In genomic region chr12:52395761-52396434, GRCh38 we compare ENCODE assay signal across 1 cellular context.
TF ChIP-seq lines count a peak whose summit lies in the region.

No MANE protein-coding gene starts in this region.

TF ChIP-seq in GM23338, 12 proteins besides CTCF, POLR2A, EP300 and RAD21:
- peak; percentile 45; the same call in 1 of the 2 replicates for TF ChIP-seq CREB1 (CRISPR knock-in tag; IDR thresholded peaks at IDR 0.05; ENCODE audit: low read depth)
- peak; percentile 77; the same call in 1 of the 2 replicates for TF ChIP-seq ZNF462 (CRISPR knock-in tag; IDR thresholded peaks at IDR 0.05)
- TF ChIP-seq JUNB (IDR thresholded peaks at IDR 0.05; ENCODE audit: unreplicated experiment): no peak
- no peak for TF ChIP-seq ZNF114 (CRISPR knock-in tag; IDR thresholded peaks at IDR 0.05)
- no peak for TF ChIP-seq STAT1 (IDR thresholded peaks at IDR 0.05; ENCODE audit: unreplicated experiment)
- no peak for TF ChIP-seq EZH2 (IDR thresholded peaks at IDR 0.05; ENCODE audit: low read depth, unreplicated experiment)
- no peak for TF ChIP-seq REST (IDR thresholded peaks at IDR 0.05; ENCODE audit: unreplicated experiment)
- TF ChIP-seq ETS1 (IDR thresholded peaks at IDR 0.05): no peak
- TF ChIP-seq POLR2AphosphoS5 (IDR thresholded peaks at IDR 0.05; ENCODE audit: low read depth): no peak
- TF ChIP-seq EZH2phosphoT487 (IDR thresholded peaks at IDR 0.05; ENCODE audit: unreplicated experiment): no peak
- no peak for TF ChIP-seq NANOG (IDR thresholded peaks at IDR 0.05; ENCODE audit: borderline replicate concordance)
- TF ChIP-seq ZNF331 (CRISPR knock-in tag; IDR thresholded peaks at IDR 0.05; ENCODE audit: low read depth): no peak
